ENCODE assay signal across 22 cellular contexts in genomic region chr21:46675595-46676280, GRCh38.
"Had no signal": no experiment of that assay in that cellular context is flagged by ENCODE, and none has a peak within 500 bp of the region (broad histone marks: within the 10 kb centered on the region; RNA-seq: fewer than 3 reads in every experiment).

No MANE protein-coding gene starts in this region.

- H3K9me3 ChIP-seq: esophagus squamous epithelium, gastrocnemius medialis, heart right ventricle, left lung, pancreas, right lobe of liver, testis, upper lobe of left lung had no signal

- H3K27ac Mint-ChIP-seq: activated CD4-positive, alpha-beta T cell treated with anti-CD3 and anti-CD28 coated beads, Interleukin-2, amount 10 ng/mL, durations not matched to agents 24 days and 14 days; effector memory CD8-positive, alpha-beta T cell; naive B cell; stimulated activated memory B cell treated with anti-CD40 and anti-IgM and Interleukin-4, amounts not matched to agents 10 μg/mL and 1 μg/mL and 100 μg/mL, for 72 hours had no signal

- H3K27ac ChIP-seq: esophagus squamous epithelium, gastrocnemius medialis, heart right ventricle, left lung, pancreas, right lobe of liver, testis, upper lobe of left lung had no signal

- H3K4me3 ChIP-seq: esophagus squamous epithelium, gastrocnemius medialis, heart right ventricle, left lung, pancreas, right lobe of liver, testis, upper lobe of left lung had no signal

- H3K4me1 Mint-ChIP-seq: activated CD4-positive, alpha-beta T cell treated with anti-CD3 and anti-CD28 coated beads, Interleukin-2, amount 10 ng/mL, durations not matched to agents 24 days and 14 days; naive B cell; stimulated activated memory B cell treated with anti-CD40 and anti-IgM and Interleukin-4, amounts not matched to agents 10 μg/mL and 1 μg/mL and 100 μg/mL, for 72 hours had no signal

- H3K27me3 ChIP-seq: pancreas, right lobe of liver, testis, upper lobe of left lung had no signal

- H3K4me1 ChIP-seq: esophagus squamous epithelium, gastrocnemius medialis, heart right ventricle, left lung, pancreas, right lobe of liver, testis, upper lobe of left lung had no signal

- H3K4me3 Mint-ChIP-seq: activated CD4-positive, alpha-beta T cell treated with anti-CD3 and anti-CD28 coated beads, Interleukin-2, amount 10 ng/mL, durations not matched to agents 24 days and 14 days; activated T-cell treated with anti-CD3 and anti-CD28 coated beads, Interleukin-2, amount 50 U/mL, for 4 hours; effector memory CD8-positive, alpha-beta T cell; naive B cell; stimulated activated memory B cell treated with anti-CD40 and anti-IgM and Interleukin-4, amounts not matched to agents 10 μg/mL and 1 μg/mL and 100 μg/mL, for 72 hours had no signal

- H3K36me3 ChIP-seq: esophagus squamous epithelium, gastrocnemius medialis, heart right ventricle, left lung, pancreas, right lobe of liver, upper lobe of left lung had no signal

- H3K36me3 Mint-ChIP-seq: naive B cell; stimulated activated memory B cell treated with anti-CD40 and anti-IgM and Interleukin-4, amounts not matched to agents 10 μg/mL and 1 μg/mL and 100 μg/mL, for 72 hours had no signal

- H3K9me3 Mint-ChIP-seq: activated CD4-positive, alpha-beta T cell treated with anti-CD3 and anti-CD28 coated beads, Interleukin-2, amount 10 ng/mL, durations not matched to agents 24 days and 14 days; activated T-cell treated with anti-CD3 and anti-CD28 coated beads, Interleukin-2, amount 50 U/mL, for 4 hours; effector memory CD8-positive, alpha-beta T cell; stimulated activated memory B cell treated with anti-CD40 and anti-IgM and Interleukin-4, amounts not matched to agents 10 μg/mL and 1 μg/mL and 100 μg/mL, for 72 hours had no signal

- DNase-seq: activated CD4-positive, alpha-beta T cell treated with anti-CD3 and anti-CD28 coated beads, Interleukin-2, amount 10 ng/mL, durations not matched to agents 24 days and 14 days; activated CD4-positive, CD25-positive, alpha-beta regulatory T cell; activated CD8-positive, alpha-beta memory T cell treated with anti-CD3 and anti-CD28 coated beads, Interleukin-2, amount 50 U/mL, for 4 hours; activated effector memory CD4-positive, alpha-beta T cell treated with Interleukin-2 at 50 U/mL for 16 hours; activated naive CD4-positive, alpha-beta T cell treated with anti-CD3 and anti-CD28 coated beads, Interleukin-2, amount 50 U/mL, for 16 hours; activated T-cell treated with anti-CD3 and anti-CD28 coated beads, Interleukin-2, amount 50 U/mL, for 4 hours; amniotic stem cell; effector memory CD8-positive, alpha-beta T cell; esophagus squamous epithelium; gastrocnemius medialis; heart right ventricle; left lung; mammary epithelial cell; naive B cell; pancreas; right lobe of liver; stimulated activated CD4-positive, alpha-beta T cell treated with anti-CD3 and anti-CD28 coated beads, Interleukin-4, amount 100 ng/mL, for 4 hours; T-helper 1 cell; T1000; testis; upper lobe of left lung had no signal
